20 cellular contexts compared by ENCODE assay signal in the genomic region with DNA sequence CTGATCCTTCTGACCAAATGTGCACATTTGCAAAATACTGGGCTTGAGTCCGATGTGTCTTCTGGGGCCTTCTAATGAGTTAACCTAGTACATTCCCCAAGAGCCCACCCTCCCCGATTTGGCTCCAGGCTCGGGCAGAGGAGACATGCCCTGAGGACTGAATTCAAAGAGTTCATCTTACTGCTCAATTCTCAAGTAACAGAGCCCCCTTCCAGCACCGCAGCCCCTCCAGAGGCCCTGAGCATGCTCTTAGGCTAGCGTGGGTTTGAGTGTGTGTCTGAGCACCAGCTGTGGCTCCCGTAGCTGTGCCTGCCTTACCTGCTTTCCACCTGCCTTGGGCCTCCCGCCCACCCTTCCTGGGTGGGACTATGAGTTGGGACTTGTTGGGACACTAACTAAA.
A peak's percentile ranks its signal among the peaks of the same experiment; 100 is the strongest.
DNase-seq lines count a peak whose midpoint lies in the region; ATAC-seq and TF ChIP-seq lines count a peak whose summit lies in the region.
"Had no signal": no experiment of that assay in that cellular context is flagged by ENCODE, and none has a peak within 500 bp of the region (broad histone marks: within the 10 kb centered on the region; RNA-seq: fewer than 3 reads in every experiment).

No MANE protein-coding gene starts in this region.

- no peaks in the 10 kb centered on the region for H3K9me3 Mint-ChIP-seq in CD8-positive, alpha-beta memory T cell
- no peaks in the 10 kb centered on the region for H3K9me3 Mint-ChIP-seq in activated T-helper 17 cell treated with anti-CD3 and anti-CD28 coated beads, Interleukin-2, amount 50 U/mL, for 72 hours
- H3K9me3 Mint-ChIP-seq in naive thymus-derived CD8-positive, alpha-beta T cell: no peaks in the 10 kb centered on the region
- H3K9me3 Mint-ChIP-seq: activated T-helper 1 cell treated with anti-CD3 and anti-CD28 coated beads, Interleukin-12 subunit alpha, Interleukin-12 subunit beta, Interleukin-2, Interleukin-4 antibody, amounts not matched to agents 30 ng/mL and 10 ng/mL and 1 ng/mL, durations not matched to agents 14 hours and 24 hours and 36 hours had no signal

- H2AFZ ChIP-seq in PC-9: no peak overlapping the region

- no peaks in the 10 kb centered on the region for H3K9me2 ChIP-seq in PC-9 (ENCODE audit: insufficient read depth)

- peaks cover 0 to 4% of the 10 kb centered on the region in 2 donors for H3K27me3 Mint-ChIP-seq in CD8-positive, alpha-beta memory T cell
- no peaks in the 10 kb centered on the region for H3K27me3 Mint-ChIP-seq in activated T-helper 17 cell treated with anti-CD3 and anti-CD28 coated beads, Interleukin-2, amount 50 U/mL, for 72 hours
- no peaks in the 10 kb centered on the region for H3K27me3 Mint-ChIP-seq in naive thymus-derived CD8-positive, alpha-beta T cell

- no TSS peak for BruUV-seq in PC-9 (replicated peaks; lab: Mats Ljungman, UMichigan)

- H3K79me2 ChIP-seq in PC-9 (ENCODE audit: low read depth): no peaks in the 10 kb centered on the region

- H3K4me3 ChIP-seq in BLaER1 treated with 17β-estradiol and CSF1 and Interleukin-3, amounts not matched to agents 10 nM and 100 nM: peak overlapping the region in 6 of 10 experiments; percentile 11 to 50 (median 27); a peak in 9 of 20 replicates
- H3K4me3 ChIP-seq in CD8-positive, alpha-beta memory T cell (ENCODE audit: low read length): peak overlapping the region; percentile 4
- H3K4me3 ChIP-seq in PC-9: no peak overlapping the region
- H3K4me3 ChIP-seq: ascending aorta, left ventricle myocardium inferior, pancreas, tibial artery had no signal

- no peak for TF ChIP-seq CTCF in PC-9 (conservative IDR thresholded peaks at IDR 0.05)

- peaks cover 75 to 97% (median 84%) of the 10 kb centered on the region in 10 experiments for H3K4me1 ChIP-seq in BLaER1 treated with 17β-estradiol and CSF1 and Interleukin-3, amounts not matched to agents 10 nM and 100 nM
- H3K4me1 ChIP-seq in CD8-positive, alpha-beta memory T cell (ENCODE audit: insufficient read depth, low read length): peaks cover 43% of the 10 kb centered on the region
- H3K4me1 ChIP-seq in PC-9 (replicated peaks; ENCODE audit: insufficient read depth): peaks cover 6% of the 10 kb centered on the region
- H3K4me1 ChIP-seq: ascending aorta had no signal

- CTCF ChIA-PET in CD8-positive, alpha-beta memory T cell (lab: Charles Lee): no interaction called here
- CTCF ChIA-PET in PC-9 (lab: Charles Lee): no interaction called here

- peak overlapping the region; percentile 87 to 99 (median 95) for H3K27ac Mint-ChIP-seq in CD8-positive, alpha-beta memory T cell
- peak overlapping the region; percentile 70 for H3K27ac Mint-ChIP-seq in activated T-helper 17 cell treated with anti-CD3 and anti-CD28 coated beads, Interleukin-2, amount 50 U/mL, for 72 hours
- H3K27ac Mint-ChIP-seq in naive thymus-derived CD8-positive, alpha-beta T cell: peak overlapping the region; percentile 80 to 100 (median 96)

- no peaks in the 10 kb centered on the region for H4K20me1 ChIP-seq in BLaER1 treated with 17β-estradiol and CSF1 and Interleukin-3, amounts not matched to agents 10 nM and 100 nM
- no peaks in the 10 kb centered on the region for H4K20me1 ChIP-seq in PC-9 (ENCODE audit: insufficient read depth)

- H3K36me3 ChIP-seq in BLaER1 treated with 17β-estradiol and CSF1 and Interleukin-3, amounts not matched to agents 10 nM and 100 nM: no peaks in the 10 kb centered on the region; a peak in 1 of 22 replicates
- no peaks in the 10 kb centered on the region for H3K36me3 ChIP-seq in CD8-positive, alpha-beta memory T cell (ENCODE audit: insufficient read depth, low read length)
- no peaks in the 10 kb centered on the region for H3K36me3 ChIP-seq in PC-9 (ENCODE audit: low read depth)
- H3K36me3 ChIP-seq: ascending aorta, left ventricle myocardium inferior, pancreas, tibial artery had no signal

- H3K27ac ChIP-seq in BLaER1 treated with 17β-estradiol and CSF1 and Interleukin-3, amounts not matched to agents 10 nM and 100 nM: peak overlapping the region in 10 of 11 experiments; percentile 31 to 96 (median 89); a peak in 20 of 22 replicates
- H3K27ac ChIP-seq in CD8-positive, alpha-beta memory T cell (ENCODE audit: low read depth, low read length): no peak overlapping the region
- H3K27ac ChIP-seq in PC-9: no peak overlapping the region
- H3K27ac ChIP-seq: ascending aorta, pancreas, tibial artery had no signal

- H3K27me3 ChIP-seq in BLaER1 treated with 17β-estradiol and CSF1 and Interleukin-3, amounts not matched to agents 10 nM and 100 nM: no peaks in the 10 kb centered on the region
- no peaks in the 10 kb centered on the region for H3K27me3 ChIP-seq in CD8-positive, alpha-beta memory T cell (ENCODE audit: insufficient read depth, low read length, poor library complexity, severe bottlenecking)
- H3K27me3 ChIP-seq in PC-9 (ENCODE audit: insufficient read depth, low read depth): peaks cover 71% of the 10 kb centered on the region
- H3K27me3 ChIP-seq: ascending aorta, pancreas, tibial artery had no signal

- no peaks in the 10 kb centered on the region for H3K36me3 Mint-ChIP-seq in CD8-positive, alpha-beta memory T cell
- no peaks in the 10 kb centered on the region for H3K36me3 Mint-ChIP-seq in activated T-helper 17 cell treated with anti-CD3 and anti-CD28 coated beads, Interleukin-2, amount 50 U/mL, for 72 hours (ENCODE audit: low read depth)
- H3K36me3 Mint-ChIP-seq in naive thymus-derived CD8-positive, alpha-beta T cell: no peaks in the 10 kb centered on the region

- intact Hi-C loops in head of caudate nucleus (cut with DNase I) (no loop called here), PC-9 (cut with micrococcal nuclease; ENCODE audit: unreplicated experiment) (no loop called here)

- peak overlapping the region; percentile 81 to 97 (median 87) for H3K4me2 ChIP-seq in BLaER1 treated with 17β-estradiol and CSF1 and Interleukin-3, amounts not matched to agents 10 nM and 100 nM
- H3K4me2 ChIP-seq in PC-9: no peak overlapping the region

- POLR2A ChIA-PET in CD8-positive, alpha-beta memory T cell (lab: Charles Lee): no interaction called here
- POLR2A ChIA-PET in naive thymus-derived CD8-positive, alpha-beta T cell (lab: Charles Lee): interaction anchor here (1.5 kb wide), 1 partner anchor 432 kb away, joined by 3 read pairs; no protein-coding TSS in a partner anchor
- POLR2A ChIA-PET in PC-9 (lab: Charles Lee; ENCODE audit: unreplicated experiment): no interaction called here

- H3K4me3 Mint-ChIP-seq in CD8-positive, alpha-beta memory T cell: peak overlapping the region in 6 of 7 donors; percentile 62 to 93 (median 74)
- H3K4me3 Mint-ChIP-seq in activated T-helper 17 cell treated with anti-CD3 and anti-CD28 coated beads, Interleukin-2, amount 50 U/mL, for 72 hours: peak overlapping the region; percentile 61
- H3K4me3 Mint-ChIP-seq in naive thymus-derived CD8-positive, alpha-beta T cell: peak overlapping the region; percentile 59 to 95 (median 76)

- ATAC-seq in activated T-helper 17 cell treated with anti-CD3 and anti-CD28 coated beads, Interleukin-2, amount 50 U/mL, for 72 hours (replicated peaks): no peak
- ATAC-seq in naive thymus-derived CD8-positive, alpha-beta T cell: no peak
- no peak for ATAC-seq in GM18909 (IDR thresholded peaks at IDR 0.05; ENCODE audit: poor library complexity, unreplicated experiment)
- ATAC-seq: pancreas had no signal

- peak overlapping the region in 9 of 11 experiments; percentile 24 to 88 (median 79); a peak in 16 of 22 replicates for H3K9ac ChIP-seq in BLaER1 treated with 17β-estradiol and CSF1 and Interleukin-3, amounts not matched to agents 10 nM and 100 nM

- DNase-seq in CD8-positive, alpha-beta memory T cell: no peak
- peak in 2 of 10 donors; percentile 13 to 25 for DNase-seq in naive thymus-derived CD8-positive, alpha-beta T cell
- DNase-seq in head of caudate nucleus: no peak
- DNase-seq in PC-9: no peak
- no peak for DNase-seq in globus pallidus (ENCODE audit: low spot score)
- DNase-seq: activated CD4-positive, CD25-positive, alpha-beta regulatory T cell treated with anti-CD3 and anti-CD28 coated beads, Interleukin-2, amount 50 U/mL, for 72 hours; foreskin melanocyte; GF-D8; left ventricle myocardium inferior; MM.1S; NCI-H1930; NCI-H524; pancreas; T1000 had no signal

- 0 out of 22 replicates have a peak, but pooled peaks cover 0 to 7% (median 0%) of the 10 kb centered on the region in 11 experiments for H3K9me3 ChIP-seq in BLaER1 treated with 17β-estradiol and CSF1 and Interleukin-3, amounts not matched to agents 10 nM and 100 nM (replicated peaks in 1 of 11)
- no peaks in the 10 kb centered on the region for H3K9me3 ChIP-seq in CD8-positive, alpha-beta memory T cell (ENCODE audit: low read length)
- no peaks in the 10 kb centered on the region for H3K9me3 ChIP-seq in PC-9 (ENCODE audit: insufficient read depth, low read depth)
- H3K9me3 ChIP-seq: ascending aorta, left ventricle myocardium inferior, pancreas, tibial artery had no signal

- H3K4me1 Mint-ChIP-seq in CD8-positive, alpha-beta memory T cell: peaks cover 23 to 40% (median 24%) of the 10 kb centered on the region in 3 donors
- peaks cover 10% of the 10 kb centered on the region for H3K4me1 Mint-ChIP-seq in activated T-helper 17 cell treated with anti-CD3 and anti-CD28 coated beads, Interleukin-2, amount 50 U/mL, for 72 hours
- peaks cover 25 to 50% (median 45%) of the 10 kb centered on the region in 4 donors for H3K4me1 Mint-ChIP-seq in naive thymus-derived CD8-positive, alpha-beta T cell

- no peaks in the 10 kb centered on the region for H3F3A ChIP-seq in PC-9 (ENCODE audit: insufficient read depth, low read depth)

Comparison
In these comparisons a context has a peak if more than half of its experiments do, and no peak if none do; other contexts are left out.
1. H3K27ac ChIP-seq: peak in BLaER1 treated with 17β-estradiol and CSF1 and Interleukin-3, amounts not matched to agents 10 nM and 100 nM (10 of 11); none in CD8-positive, alpha-beta memory T cell (single experiment) and PC-9 (single experiment).
2. Peak in every context shown above with its lines, with median percentiles within 50 percentile points of each other: H3K27ac Mint-ChIP-seq and H3K4me3 Mint-ChIP-seq.